8 cellular contexts compared by ENCODE assay signal in the genomic region with DNA sequence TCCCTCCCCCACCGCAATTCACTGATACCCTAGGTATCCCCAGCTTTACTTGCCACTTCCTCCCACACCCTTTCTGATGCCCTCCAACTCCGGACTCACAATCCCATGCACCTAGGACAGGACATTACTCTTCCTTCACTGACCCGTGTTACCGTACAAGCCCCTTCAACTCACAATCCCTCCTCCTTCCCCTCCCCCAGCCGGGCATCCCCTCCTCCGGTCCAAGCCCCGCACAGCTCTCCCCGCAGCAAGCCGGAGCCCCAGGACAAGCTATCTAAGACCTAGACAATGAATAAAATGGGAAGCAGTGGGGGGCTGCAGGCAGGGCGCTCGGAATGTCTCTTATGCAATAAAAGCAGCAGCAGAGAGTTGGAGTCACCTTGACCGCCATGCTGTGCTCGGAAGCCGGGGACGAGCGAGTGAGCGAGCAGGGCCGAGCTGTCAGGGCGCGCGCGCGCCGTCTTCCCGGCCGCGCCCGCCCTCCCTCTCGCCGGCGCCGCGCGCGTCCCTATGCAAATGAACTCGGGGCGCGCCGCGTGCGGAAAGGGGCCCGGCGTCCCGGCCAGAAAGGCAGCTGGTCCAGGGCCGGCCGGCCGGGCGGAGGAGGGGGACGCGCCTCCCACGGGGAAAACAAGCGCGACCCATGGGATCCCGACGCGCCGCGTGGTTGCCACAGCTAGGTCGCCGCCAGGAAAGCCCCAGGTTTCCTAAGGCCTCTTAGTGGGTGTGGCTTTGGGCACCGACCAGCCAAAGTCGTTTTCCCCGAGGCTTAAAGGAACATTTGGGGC. TPM values are rescaled to one million over a fixed set of nuclear protein-coding genes. Genes with fewer than 3 reads are reported as not detected.
DNase-seq lines count a peak whose midpoint lies in the region; ATAC-seq, FAIRE-seq and TF ChIP-seq lines count a peak whose summit lies in the region.

A gene with protein sequence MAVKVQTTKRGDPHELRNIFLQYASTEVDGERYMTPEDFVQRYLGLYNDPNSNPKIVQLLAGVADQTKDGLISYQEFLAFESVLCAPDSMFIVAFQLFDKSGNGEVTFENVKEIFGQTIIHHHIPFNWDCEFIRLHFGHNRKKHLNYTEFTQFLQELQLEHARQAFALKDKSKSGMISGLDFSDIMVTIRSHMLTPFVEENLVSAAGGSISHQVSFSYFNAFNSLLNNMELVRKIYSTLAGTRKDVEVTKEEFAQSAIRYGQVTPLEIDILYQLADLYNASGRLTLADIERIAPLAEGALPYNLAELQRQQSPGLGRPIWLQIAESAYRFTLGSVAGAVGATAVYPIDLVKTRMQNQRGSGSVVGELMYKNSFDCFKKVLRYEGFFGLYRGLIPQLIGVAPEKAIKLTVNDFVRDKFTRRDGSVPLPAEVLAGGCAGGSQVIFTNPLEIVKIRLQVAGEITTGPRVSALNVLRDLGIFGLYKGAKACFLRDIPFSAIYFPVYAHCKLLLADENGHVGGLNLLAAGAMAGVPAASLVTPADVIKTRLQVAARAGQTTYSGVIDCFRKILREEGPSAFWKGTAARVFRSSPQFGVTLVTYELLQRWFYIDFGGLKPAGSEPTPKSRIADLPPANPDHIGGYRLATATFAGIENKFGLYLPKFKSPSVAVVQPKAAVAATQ (minus strand): TSS at position 421 of the 788 bp plus-strand sequence. CDS start 30 bp downstream, at position 391.

- H3K9me3 ChIP-seq in keratinocyte (ENCODE audit: control insufficient read depth, low read depth, low read length) = no peaks in the 10 kb centered on the region

- H3K27me3 ChIP-seq in keratinocyte (ENCODE audit: control insufficient read depth, extremely low read depth, insufficient read depth, low read length) = no peaks in the 10 kb centered on the region

- peak within 1 kb of the TSS; percentile 69 for H3K27ac ChIP-seq in keratinocyte (ENCODE audit: control insufficient read depth, insufficient read depth, low read length)

- TF ChIP-seq CTCF in keratinocyte (optimal IDR thresholded peaks at IDR 0.05 in 1 of 3, IDR thresholded peaks at IDR 0.05 in 1 of 3, conservative IDR thresholded peaks at IDR 0.05 in 1 of 3; ENCODE audit: extremely low read depth in 1 of 3, insufficient read depth in 2 of 3, low read length in 3 of 3) = no peak

- H3K36me3 ChIP-seq in keratinocyte (ENCODE audit: control insufficient read depth in 2 of 2, extremely low read depth in 1 of 2, insufficient read depth in 2 of 2, low read length in 2 of 2) = no peaks in the 10 kb centered on the region

- peak; percentile 90 for DNase-seq in AG08395 (ENCODE audit: low spot score)
- peak; percentile 85 for DNase-seq in NCI-H345 (lab: John Stamatoyannopoulos, UW)
- DNase-seq in activated CD4-positive, CD25-positive, alpha-beta regulatory T cell treated with anti-CD3 and anti-CD28 coated beads, Interleukin-2, amount 50 U/mL, for 72 hours = peak; percentile 81
- DNase-seq in cerebellar cortex (ENCODE audit: low spot score) = peak; percentile 80
- DNase-seq in keratinocyte (ENCODE audit: low read depth, low spot score) = no peak
- peak; percentile 38 to 74 (median 58) for DNase-seq in stimulated activated CD4-positive, alpha-beta T cell treated with anti-CD3 and anti-CD28 coated beads, Interleukin-12 subunit alpha, Interleukin-12 subunit beta, amount 100 ng/mL, for 48 hours (ENCODE audit: low read depth in 2 of 3, low spot score in 1 of 3)

- H3K9ac ChIP-seq in keratinocyte (ENCODE audit: control insufficient read depth, extremely low read depth, insufficient read depth, low read length) = peak within 1 kb of the TSS; percentile 88

- H3K4me3 ChIP-seq in keratinocyte (ENCODE audit: control insufficient read depth in 2 of 3, extremely low read depth in 1 of 3, insufficient read depth in 2 of 3, low read depth in 1 of 3, low read length in 3 of 3) = peak within 1 kb of the TSS; percentile 92 to 100 (median 96)

- H3K4me2 ChIP-seq in keratinocyte (ENCODE audit: control insufficient read depth, extremely low read depth, insufficient read depth, low read depth, low read length) = peak within 1 kb of the TSS; percentile 98

- FAIRE-seq in keratinocyte (lab: Jason Lieb, UNC) = no peak

- dilution Hi-C loops in keratinocyte (cut with MboI; ENCODE audit: extremely low pct_ligation_motif_present, low sequenced_read_pairs) = no loop called here

- peak within 1 kb of the TSS; percentile 100 for H2AFZ ChIP-seq in keratinocyte (ENCODE audit: control insufficient read depth, low read length)

- peaks cover 9% of the 10 kb centered on the region for H3K79me2 ChIP-seq in keratinocyte (ENCODE audit: control insufficient read depth, insufficient read depth, low read length)

- ATAC-seq in GM18907 (IDR thresholded peaks at IDR 0.05; ENCODE audit: unreplicated experiment) = peak; percentile 86
- ATAC-seq in HG03139 (IDR thresholded peaks at IDR 0.05; ENCODE audit: unreplicated experiment) = peak; percentile 94

- peaks cover 16% of the 10 kb centered on the region for H3K4me1 ChIP-seq in keratinocyte (ENCODE audit: control insufficient read depth, extremely low read depth, insufficient read depth, low read length)

- H3K9me1 ChIP-seq in keratinocyte (ENCODE audit: control insufficient read depth, extremely low read depth, insufficient read depth, low read length) = no peaks in the 10 kb centered on the region

- no peaks in the 10 kb centered on the region for H4K20me1 ChIP-seq in keratinocyte (ENCODE audit: control insufficient read depth, extremely low read depth, insufficient read depth, low read length)

RNA-seq across cellular contexts. Expression of the gene that starts here (rescaled TPM):
- 19.3 to 27.7 TPM (median 24.1 TPM) in 3 replicates for polyA plus RNA-seq in keratinocyte
- 4.9 TPM for polyA plus RNA-seq in keratinocyte (2011; ENCODE audit: low read depth)
- polyA plus RNA-seq in keratinocyte (2011; cell fraction: cytosol; rRNA removed) = 12.9 and 20.7 TPM in 2 replicates
- polyA plus RNA-seq in keratinocyte (2011; cell fraction: nucleus; rRNA removed) = 26.7 and 28.8 TPM in 2 replicates
- 7.9 and 11.2 TPM in 2 replicates for polyA plus RNA-seq in keratinocyte (2012; ENCODE audit: low replicate concordance)
- polyA minus RNA-seq in keratinocyte = 7.7 to 25.8 TPM (median 22.1 TPM) in 3 replicates
- polyA minus RNA-seq in keratinocyte (2011; cell fraction: cytosol; rRNA and poly(A)+ RNA removed) = 11.9 TPM
- 16.7 and 25.5 TPM in 2 replicates for polyA minus RNA-seq in keratinocyte (2011; cell fraction: nucleus; rRNA and poly(A)+ RNA removed)
